In genomic region chr1:100452641-100453040, GRCh38 we compare ENCODE assay signal across 12 cellular contexts.
DNase-seq lines count a peak whose midpoint lies in the region; ATAC-seq and TF ChIP-seq lines count a peak whose summit lies in the region.
"Had no signal": no experiment of that assay in that cellular context is flagged by ENCODE, and none has a peak within 500 bp of the region (broad histone marks: within the 10 kb centered on the region; RNA-seq: fewer than 3 reads in every experiment).

No MANE protein-coding gene starts in this region.

- H3K36me3 Mint-ChIP-seq in activated naive CD8-positive, alpha-beta T cell: peaks cover 32% of the 10 kb centered on the region
- peaks cover 9% of the 10 kb centered on the region for H3K36me3 Mint-ChIP-seq in mesothelial cell of epicardium
- H3K36me3 Mint-ChIP-seq: brain had no signal

- H3K27ac Mint-ChIP-seq in activated naive CD8-positive, alpha-beta T cell: peak overlapping the region; percentile 89
- H3K27ac Mint-ChIP-seq in mesothelial cell of epicardium: no peak overlapping the region
- H3K27ac Mint-ChIP-seq: brain, progenitor cell of endocrine pancreas had no signal

- peaks cover 77% of the 10 kb centered on the region for H3K4me1 Mint-ChIP-seq in activated naive CD8-positive, alpha-beta T cell (ENCODE audit: low read depth)
- peaks cover 3% of the 10 kb centered on the region for H3K4me1 Mint-ChIP-seq in mesothelial cell of epicardium

- H3K9me3 Mint-ChIP-seq in activated naive CD8-positive, alpha-beta T cell (ENCODE audit: low read depth): peaks cover 3% of the 10 kb centered on the region
- H3K9me3 Mint-ChIP-seq in mesothelial cell of epicardium: no peaks in the 10 kb centered on the region
- H3K9me3 Mint-ChIP-seq: brain had no signal

- peak overlapping the region; percentile 4 for H3K4me3 Mint-ChIP-seq in activated naive CD8-positive, alpha-beta T cell
- H3K4me3 Mint-ChIP-seq in mesothelial cell of epicardium: no peak overlapping the region
- H3K4me3 Mint-ChIP-seq: brain had no signal

- ATAC-seq in GM18861 (IDR thresholded peaks at IDR 0.05; ENCODE audit: unreplicated experiment) (peak; percentile 70), HG03108 (IDR thresholded peaks at IDR 0.05; ENCODE audit: unreplicated experiment) (peak; percentile 56)
- ATAC-seq: heart left ventricle had no signal

- TF ChIP-seq CTCF in 22Rv1 (IDR thresholded peaks at IDR 0.05) (no peak), mesothelial cell of epicardium (IDR thresholded peaks at IDR 0.05; ENCODE audit: unreplicated experiment) (no peak)

- no peaks in the 10 kb centered on the region for H3K27me3 Mint-ChIP-seq in activated naive CD8-positive, alpha-beta T cell
- no peaks in the 10 kb centered on the region for H3K27me3 Mint-ChIP-seq in mesothelial cell of epicardium (ENCODE audit: low read depth)
- H3K27me3 Mint-ChIP-seq: progenitor cell of endocrine pancreas had no signal

- H3K27ac ChIP-seq in 22Rv1: peak overlapping the region; percentile 22; the same call in 1 of the 2 replicates

- DNase-seq in medulla oblongata (ENCODE audit: extremely low spot score): no peak
- no peak for DNase-seq in mesothelial cell of epicardium (ENCODE audit: low spot score in 2 of 2, unreplicated experiment in 2 of 2)
- DNase-seq in NCI-H524 treated with DMSO at 0.1 percent for 48 hours (lab: John Stamatoyannopoulos, UW): no peak
- DNase-seq in DMS153 treated with DMSO at 0.1 percent for 48 hours (lab: John Stamatoyannopoulos, UW; ENCODE audit: unreplicated experiment): no peak
- DNase-seq: C1 segment of cervical spinal cord, heart left ventricle had no signal
